In the genomic region with DNA sequence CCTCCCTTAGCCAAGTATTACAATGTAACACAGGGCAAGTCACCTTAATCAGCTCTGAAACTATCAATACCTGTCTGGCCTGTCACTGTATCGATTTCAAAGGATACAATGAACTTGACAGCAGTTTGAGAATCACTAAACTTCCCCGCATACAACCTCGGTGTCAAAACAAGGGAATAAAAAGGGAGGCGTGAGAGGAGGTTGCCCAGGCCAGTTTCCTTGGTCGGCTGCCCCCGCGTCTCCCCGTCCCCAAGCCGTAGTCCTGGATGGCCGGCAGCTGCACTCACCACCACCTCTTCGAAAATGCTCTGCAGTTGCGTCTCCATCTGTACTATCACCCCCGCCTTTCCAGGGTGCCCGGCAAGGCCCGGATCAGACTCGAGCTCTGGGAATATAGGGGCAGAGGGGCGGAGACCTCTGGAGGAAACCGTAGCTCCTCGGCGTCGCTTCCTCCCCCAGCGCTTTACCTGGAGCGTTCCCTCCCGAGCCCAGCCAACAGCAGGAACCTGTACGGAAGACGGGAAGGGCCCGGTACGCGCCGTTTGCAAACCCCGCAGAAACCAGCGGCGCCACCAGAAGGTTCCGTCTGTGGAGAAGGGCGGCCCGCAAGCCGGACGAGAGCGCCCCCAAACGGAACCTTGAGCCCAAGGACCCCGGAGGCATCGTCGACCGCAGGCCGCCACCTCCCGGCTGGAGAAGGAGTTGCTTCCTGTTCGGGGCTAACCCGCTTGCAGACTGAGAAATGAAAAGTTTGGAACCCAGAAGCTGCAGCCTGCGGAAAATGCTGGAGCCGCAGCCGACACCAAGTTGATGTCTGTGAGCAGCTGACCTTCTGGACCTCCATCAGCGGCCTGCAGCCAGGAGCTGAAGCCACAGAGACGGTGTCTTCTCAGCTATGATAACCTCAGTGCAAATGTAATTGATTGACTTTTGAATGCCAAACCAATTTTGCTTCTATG, we compare ENCODE assay signal across 8 cellular contexts. TPM values are rescaled to one million over a fixed set of nuclear protein-coding genes. Genes with fewer than 3 reads are reported as not detected.
DNase-seq lines count a peak whose midpoint lies in the region; ATAC-seq and TF ChIP-seq lines count a peak whose summit lies in the region.

Gene MED23, minus strand, starts transcription at position 519 of the 959 bp plus-strand sequence. Its CDS starts 193 bp downstream, at position 326.

- DNase-seq in C1 segment of cervical spinal cord (lab: John Stamatoyannopoulos, UW) (peak; percentile 30 to 95 (median 93)), NCI-H526 (lab: John Stamatoyannopoulos, UW) (peak; percentile 85 to 96), coronary artery (ENCODE audit: low spot score) (peak; percentile 95), left colon (peak; percentile 95 to 97)
- peak; percentile 99 for DNase-seq in activated CD4-positive, alpha-beta T cell treated with anti-CD3 and anti-CD28 coated beads, Interleukin-2, amount 10 ng/mL, durations not matched to agents 24 days and 14 days
- peak; percentile 95 for DNase-seq in stimulated activated CD4-positive, alpha-beta T cell treated with anti-CD3 and anti-CD28 coated beads, Interleukin-1b, Interleukin-23, amount 100 ng/mL, for 48 hours

- peak within 1 kb of the TSS; percentile 2 to 82 for H3K27ac ChIP-seq in coronary artery

- H3K36me3 Mint-ChIP-seq in activated CD4-positive, alpha-beta T cell treated with anti-CD3 and anti-CD28 coated beads, Interleukin-2, amount 10 ng/mL, durations not matched to agents 24 days and 14 days (ENCODE audit: low read depth) = peaks cover 19% of the 10 kb centered on the region

- H3K27ac Mint-ChIP-seq in activated CD4-positive, alpha-beta T cell treated with anti-CD3 and anti-CD28 coated beads, Interleukin-2, amount 10 ng/mL, durations not matched to agents 24 days and 14 days = peak within 1 kb of the TSS; percentile 92

- peak; percentile 93 for TF ChIP-seq CTCF in coronary artery (IDR thresholded peaks at IDR 0.05)

- H3K9me3 Mint-ChIP-seq in activated CD4-positive, alpha-beta T cell treated with anti-CD3 and anti-CD28 coated beads, Interleukin-2, amount 10 ng/mL, durations not matched to agents 24 days and 14 days = no peaks in the 10 kb centered on the region

- H3K27me3 Mint-ChIP-seq in activated CD4-positive, alpha-beta T cell treated with anti-CD3 and anti-CD28 coated beads, Interleukin-2, amount 10 ng/mL, durations not matched to agents 24 days and 14 days = no peaks in the 10 kb centered on the region

- intact Hi-C loops in activated CD4-positive, alpha-beta T cell treated with anti-CD3 and anti-CD28 coated beads, Interleukin-2, amount 10 ng/mL, durations not matched to agents 24 days and 14 days (cut with micrococcal nuclease) = loop anchor here (1.0 to 5.0 kb wide), 7 partner anchors 36 to 1184 kb away; partner anchors contain the start of genes EPB41L2 and RPS12
- intact Hi-C loops in left colon (cut with DNase I, micrococcal nuclease) = no loop called here

- peak within 1 kb of the TSS; percentile 93 for H3K4me3 ChIP-seq in coronary artery

- peaks cover 22% of the 10 kb centered on the region for H3K4me1 Mint-ChIP-seq in activated CD4-positive, alpha-beta T cell treated with anti-CD3 and anti-CD28 coated beads, Interleukin-2, amount 10 ng/mL, durations not matched to agents 24 days and 14 days

- H3K4me3 Mint-ChIP-seq in activated CD4-positive, alpha-beta T cell treated with anti-CD3 and anti-CD28 coated beads, Interleukin-2, amount 10 ng/mL, durations not matched to agents 24 days and 14 days = peak within 1 kb of the TSS; percentile 97

- ATAC-seq in GM19324 (IDR thresholded peaks at IDR 0.05; ENCODE audit: low FRiP score, unreplicated experiment) (peak; percentile 99), HG03469 (IDR thresholded peaks at IDR 0.05; ENCODE audit: unreplicated experiment) (peak; percentile 94), left colon (peak; percentile 95)

RNA-seq across cellular contexts. Expression of gene MED23, which starts in this region (rescaled TPM):
- 29.2 and 30.2 TPM in 2 replicates for total RNA-seq in activated CD4-positive, alpha-beta T cell treated with anti-CD3 and anti-CD28 coated beads, Interleukin-2, amount 10 ng/mL, durations not matched to agents 24 days and 14 days
- total RNA-seq in left colon = 10 to 100 TPM; 26.5 to 29.5 TPM

Comparison
In these comparisons a context has a peak if more than half of its experiments do, and no peak if none do; other contexts are left out.
1. Peak in every context shown above with its lines: DNase-seq, ATAC-seq, H3K4me3 ChIP-seq and H3K27ac ChIP-seq.